20 cellular contexts compared by ENCODE assay signal in the genomic region with DNA sequence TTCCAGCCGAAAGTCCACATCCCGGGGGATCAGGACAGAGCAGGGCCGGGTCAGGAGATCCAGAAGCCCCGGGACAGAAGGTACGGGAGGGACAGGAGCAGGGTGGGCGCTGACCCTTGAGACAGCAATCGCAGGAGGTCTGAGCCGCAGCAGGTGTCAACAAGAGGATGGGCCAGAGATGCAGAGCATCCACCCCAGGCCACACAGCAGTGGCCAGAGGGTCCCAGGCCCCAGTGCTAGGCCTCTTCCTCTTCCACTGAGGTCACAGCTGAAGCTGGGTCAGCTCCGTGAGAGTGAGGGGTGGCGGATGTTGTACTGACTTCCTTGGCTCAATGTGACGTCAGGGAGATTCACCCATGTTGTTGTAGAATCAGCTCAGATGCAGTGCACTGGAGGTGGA. TPM values are rescaled to one million over a fixed set of nuclear protein-coding genes. Genes with fewer than 3 reads are reported as not detected.
DNase-seq lines count a peak whose midpoint lies in the region; ATAC-seq, FAIRE-seq and TF ChIP-seq lines count a peak whose summit lies in the region.
"Had no signal": no experiment of that assay in that cellular context is flagged by ENCODE, and none has a peak within 500 bp of the region (broad histone marks: within the 10 kb centered on the region; RNA-seq: fewer than 3 reads in every experiment).

No MANE protein-coding gene starts in this region.

- no peak for TF ChIP-seq EP300 in K562 (IDR thresholded peaks at IDR 0.05; ENCODE audit: low read length)

- 78% methylated on average over 9 of the region's 11 CpGs for WGBS in K562 (ENCODE audit: insufficient coverage, low coverage, missing lambda C conversion rate)

- DNase-seq in activated naive CD8-positive, alpha-beta T cell treated with anti-CD3 and anti-CD28 coated beads for 36 hours = no peak
- DNase-seq in activated naive CD8-positive, alpha-beta T cell treated with anti-CD3 and anti-CD28 coated beads, Interleukin-2, amount 50 U/mL, for 24 hours = no peak
- DNase-seq in H7 = peak; percentile 26
- DNase-seq in K562 (ENCODE audit: extremely low read depth in 1 of 4, low spot score in 3 of 4) = no peak
- DNase-seq in type B pancreatic cell (ENCODE audit: extremely low spot score, unreplicated experiment) = no peak
- DNase-seq in endothelial cell (ENCODE audit: low spot score) = no peak
- DNase-seq: activated CD4-positive, alpha-beta T cell treated with anti-CD3 and anti-CD28 coated beads, Interleukin-2, amount 50 U/mL, for 1 hour; activated effector memory CD4-positive, alpha-beta T cell treated with Interleukin-2 at 50 U/mL for 16 hours; cerebellar nuclear complex; DND-41; HCEC 1CT; Karpas-422; NCI-H146; stomach; T1000; WERI-Rb-1 had no signal

- H4K20me1 ChIP-seq in K562 (replicated peaks; ENCODE audit: control insufficient read depth, insufficient read depth, low read length) = no peaks in the 10 kb centered on the region
- H4K20me1 ChIP-seq: BLaER1 had no signal

- H3K79me2 ChIP-seq in K562 (ENCODE audit: control insufficient read depth, insufficient read depth, low read length) = no peaks in the 10 kb centered on the region; the same call in 2 of the 3 replicates

- no peaks in the 10 kb centered on the region for H3K9me3 ChIP-seq in K562 (replicated peaks; ENCODE audit: control insufficient read depth, insufficient read depth, low read depth, low read length)
- H3K9me3 ChIP-seq: BLaER1, stomach, tibial artery had no signal

- no peak overlapping the region for H3K4me3 Mint-ChIP-seq in activated naive CD8-positive, alpha-beta T cell treated with anti-CD3 and anti-CD28 coated beads for 36 hours
- H3K4me3 Mint-ChIP-seq in activated naive CD8-positive, alpha-beta T cell treated with anti-CD3 and anti-CD28 coated beads, Interleukin-2, amount 50 U/mL, for 24 hours = no peak overlapping the region
- H3K4me3 Mint-ChIP-seq in type B pancreatic cell (no peak overlapping the region), endothelial cell (ENCODE audit: unreplicated experiment) (no peak overlapping the region)
- H3K4me3 Mint-ChIP-seq: memory B cell had no signal

- H3K4me1 Mint-ChIP-seq in activated naive CD8-positive, alpha-beta T cell treated with anti-CD3 and anti-CD28 coated beads for 36 hours = peaks cover 26% of the 10 kb centered on the region
- H3K4me1 Mint-ChIP-seq in activated naive CD8-positive, alpha-beta T cell treated with anti-CD3 and anti-CD28 coated beads, Interleukin-2, amount 50 U/mL, for 24 hours = peaks cover 37% of the 10 kb centered on the region
- H3K4me1 Mint-ChIP-seq in type B pancreatic cell (ENCODE audit: unreplicated experiment) = no peaks in the 10 kb centered on the region
- peaks cover 11% of the 10 kb centered on the region for H3K4me1 Mint-ChIP-seq in endothelial cell (ENCODE audit: unreplicated experiment)

- intact Hi-C loops in K562 (cut with micrococcal nuclease) = no loop called here

- no peak for TF ChIP-seq POLR2A in K562 (conservative IDR thresholded peaks at IDR 0.05)

- H3K4me1 ChIP-seq in K562 (replicated peaks in 1 of 2; ENCODE audit: control insufficient read depth in 2 of 2, insufficient read depth in 2 of 2, low read length in 2 of 2) = peaks cover 38 to 67% of the 10 kb centered on the region in 2 experiments

- H3K36me3 Mint-ChIP-seq in activated naive CD8-positive, alpha-beta T cell treated with anti-CD3 and anti-CD28 coated beads for 36 hours = no peaks in the 10 kb centered on the region
- no peaks in the 10 kb centered on the region for H3K36me3 Mint-ChIP-seq in activated naive CD8-positive, alpha-beta T cell treated with anti-CD3 and anti-CD28 coated beads, Interleukin-2, amount 50 U/mL, for 24 hours (ENCODE audit: low read depth)
- H3K36me3 Mint-ChIP-seq in type B pancreatic cell (no peaks in the 10 kb centered on the region), endothelial cell (ENCODE audit: low read depth, unreplicated experiment) (peaks cover 3% of the 10 kb centered on the region)

- no peaks in the 10 kb centered on the region for H3K9me3 Mint-ChIP-seq in activated naive CD8-positive, alpha-beta T cell treated with anti-CD3 and anti-CD28 coated beads for 36 hours
- H3K9me3 Mint-ChIP-seq in activated naive CD8-positive, alpha-beta T cell treated with anti-CD3 and anti-CD28 coated beads, Interleukin-2, amount 50 U/mL, for 24 hours = no peaks in the 10 kb centered on the region
- H3K9me3 Mint-ChIP-seq in type B pancreatic cell = no peaks in the 10 kb centered on the region
- no peaks in the 10 kb centered on the region for H3K9me3 Mint-ChIP-seq in endothelial cell (ENCODE audit: unreplicated experiment)
- H3K9me3 Mint-ChIP-seq: memory B cell had no signal

- BruUV-seq in K562 (replicated peaks; lab: Mats Ljungman, UMichigan) = no TSS peak

- no peak for FAIRE-seq in K562 (lab: Jason Lieb, UNC)

- TF ChIP-seq RAD21 in K562 (CRISPR knock-in tag; conservative IDR thresholded peaks at IDR 0.05 in 1 of 2, IDR thresholded peaks at IDR 0.05 in 1 of 2) = no peak

- H3K9ac ChIP-seq in K562 (ENCODE audit: insufficient read depth in 1 of 2, low read depth in 2 of 2, low read length in 2 of 2) = 0 out of 4 replicates have a peak overlapping the region, but pooled peaks of 1 of the 2 experiments have one; percentile 3
- H3K9ac ChIP-seq: BLaER1 had no signal

- no peak overlapping the region for H3K4me2 ChIP-seq in K562 (ENCODE audit: insufficient read depth, low read length)
- H3K4me2 ChIP-seq: BLaER1 had no signal

- peak overlapping the region; percentile 15; the same call in 1 of the 3 replicates for H3K27ac ChIP-seq in K562 (ENCODE audit: extremely low read depth, low read depth, low read length)
- H3K27ac ChIP-seq: BLaER1, tibial artery, WERI-Rb-1 had no signal

- no peaks in the 10 kb centered on the region for H3K9me1 ChIP-seq in K562 (ENCODE audit: control insufficient read depth, insufficient read depth, low read length)

- no peak for TF ChIP-seq CTCF in K562 (IDR thresholded peaks at IDR 0.05 in 2 of 3, conservative IDR thresholded peaks at IDR 0.05 in 1 of 3; ENCODE audit: insufficient read depth in 2 of 3, low read depth in 1 of 3, low read length in 3 of 3)
- TF ChIP-seq CTCF in type B pancreatic cell (conservative IDR thresholded peaks at IDR 0.05) = no peak
- TF ChIP-seq CTCF in endothelial cell (IDR thresholded peaks at IDR 0.05; ENCODE audit: unreplicated experiment) = no peak

- H3K27ac Mint-ChIP-seq in activated naive CD8-positive, alpha-beta T cell treated with anti-CD3 and anti-CD28 coated beads for 36 hours = peak overlapping the region; percentile 38
- no peak overlapping the region for H3K27ac Mint-ChIP-seq in activated naive CD8-positive, alpha-beta T cell treated with anti-CD3 and anti-CD28 coated beads, Interleukin-2, amount 50 U/mL, for 24 hours
- H3K27ac Mint-ChIP-seq in type B pancreatic cell (peak overlapping the region; percentile 50), endothelial cell (ENCODE audit: unreplicated experiment) (no peak overlapping the region)
- H3K27ac Mint-ChIP-seq: memory B cell had no signal

- no peak for ATAC-seq in activated naive CD8-positive, alpha-beta T cell treated with anti-CD3 and anti-CD28 coated beads, Interleukin-2, amount 50 U/mL, for 24 hours
- ATAC-seq in K562 (no peak), GM18873 (IDR thresholded peaks at IDR 0.05; ENCODE audit: low FRiP score, unreplicated experiment) (no peak)

- in situ Hi-C loops in K562 (cut with MboI) = no loop called here

- H3K27me3 Mint-ChIP-seq in activated naive CD8-positive, alpha-beta T cell treated with anti-CD3 and anti-CD28 coated beads for 36 hours = no peaks in the 10 kb centered on the region
- no peaks in the 10 kb centered on the region for H3K27me3 Mint-ChIP-seq in activated naive CD8-positive, alpha-beta T cell treated with anti-CD3 and anti-CD28 coated beads, Interleukin-2, amount 50 U/mL, for 24 hours
- H3K27me3 Mint-ChIP-seq in type B pancreatic cell (no peaks in the 10 kb centered on the region), endothelial cell (ENCODE audit: unreplicated experiment) (peaks cover 4% of the 10 kb centered on the region)

- no peak overlapping the region for H2AFZ ChIP-seq in K562 (ENCODE audit: low read depth, low read length)

- H3K36me3 ChIP-seq in H7 (replicated peaks; ENCODE audit: control insufficient read depth, insufficient read depth, low read length) = peaks cover 2% of the 10 kb centered on the region
- H3K36me3 ChIP-seq in K562 (ENCODE audit: control insufficient read depth, insufficient read depth, low read length) = no peaks in the 10 kb centered on the region
- H3K36me3 ChIP-seq: BLaER1 had no signal

- POLR2A ChIA-PET in K562 (lab: Yijun Ruan, JAX) = interaction anchor here (0.7 kb wide), 1 partner anchor 562 kb away, joined by 3 read pairs; no protein-coding TSS in a partner anchor

- CTCF ChIA-PET in K562 (lab: Yijun Ruan, JAX; ENCODE audit: low intra/inter-chr PET ratio) = no interaction called here

- H3K4me3 ChIP-seq in H7 (ENCODE audit: insufficient read depth, low read depth, low read length) = no peak overlapping the region
- H3K4me3 ChIP-seq in K562 = no peak overlapping the region
- H3K4me3 ChIP-seq: BLaER1, stomach, tibial artery had no signal

- H3K27me3 ChIP-seq in H7 (ENCODE audit: control insufficient read depth, insufficient read depth, low read length) = no peaks in the 10 kb centered on the region
- H3K27me3 ChIP-seq in K562 (ENCODE audit: control insufficient read depth in 2 of 2, insufficient read depth in 2 of 2, low read length in 2 of 2) = no peaks in the 10 kb centered on the region
- H3K27me3 ChIP-seq: BLaER1, stomach, tibial artery had no signal

RNA-seq across cellular contexts. Expression of gene RNF213, which starts 8.7 kb away (rescaled TPM):
- total RNA-seq in activated naive CD8-positive, alpha-beta T cell treated with anti-CD3 and anti-CD28 coated beads for 36 hours = 100 to 1,000 TPM; 109 TPM
- total RNA-seq in H7 (2014; rRNA removed; shearing (Covaris generic)) = 29.4 and 48.8 TPM in 2 replicates
- total RNA-seq in K562 (2011; cell fraction: chromatin; rRNA removed; ENCODE audit: low replicate concordance) = 548 and 579 TPM in 2 replicates
- total RNA-seq in K562 (2011; cell fraction: nucleolus; rRNA removed) = 219 and 226 TPM in 2 replicates
- 260 and 263 TPM in 2 replicates for total RNA-seq in K562 (2011; cell fraction: nucleoplasm; rRNA removed)
- total RNA-seq in K562 (2014; rRNA removed) (13.2 and 17.1 TPM in 2 replicates), K562 (2014; rRNA removed; fragmentation: Illumina TruSeq; extraction: Trizol) (19.8 and 20.9 TPM in 2 replicates), K562 (2015; rRNA removed; fragmentation: Illumina TruSeq; extraction: Trizol) (17.8 and 17.9 TPM in 2 replicates), K562 (2021) (33.6 and 34.3 TPM in 2 replicates), type B pancreatic cell (ENCODE audit: low replicate concordance) (47.3 and 57.0 TPM in 2 replicates), endothelial cell (ENCODE audit: unreplicated experiment) (110 TPM)
- polyA plus RNA-seq in K562 (2011; rRNA removed) (26.7 and 36.2 TPM in 2 replicates), K562 (2014; fragmentation: Illumina TruSeq; extraction: Trizol) (24.2 and 26.9 TPM in 2 replicates), K562 (2014; fragmentation: Nextera tagmentation; extraction: Ambion mirVana) (1 to 10 TPM; 5.3 to 7.1 TPM), K562 (2014; rRNA removed) (15.9 and 20.1 TPM in 2 replicates)
- 14.1 and 15.8 TPM in 2 replicates for polyA plus RNA-seq in K562 (2011; cell fraction: cytosol; rRNA removed)
- 220 and 234 TPM in 2 replicates for polyA plus RNA-seq in K562 (2011; cell fraction: nucleus; rRNA removed)
- polyA plus RNA-seq in K562 (2012) = 27.2 and 54.8 TPM in 2 replicates
- 58.3 and 80.5 TPM in 2 replicates for polyA minus RNA-seq in K562 (2011; rRNA and poly(A)+ RNA removed)
- polyA minus RNA-seq in K562 (2011; cell fraction: cytosol; rRNA and poly(A)+ RNA removed) = 48.1 and 56.1 TPM in 2 replicates
- polyA minus RNA-seq in K562 (2011; cell fraction: nucleus; rRNA and poly(A)+ RNA removed) = 71.6 and 112 TPM in 2 replicates

RNA-seq across cellular contexts. Expression of gene SLC26A11, which starts 31.7 kb away (rescaled TPM):
- total RNA-seq in activated naive CD8-positive, alpha-beta T cell treated with anti-CD3 and anti-CD28 coated beads for 36 hours = 1 to 10 TPM; 1.7 to 2.3 TPM
- total RNA-seq in H7 (2014; rRNA removed; shearing (Covaris generic)) = 19.4 and 20.6 TPM in 2 replicates
- 8.5 and 21.1 TPM in 2 replicates for total RNA-seq in K562 (2011; cell fraction: chromatin; rRNA removed; ENCODE audit: low replicate concordance)
- total RNA-seq in K562 (2011; cell fraction: nucleolus; rRNA removed) = 13.3 and 15.8 TPM in 2 replicates
- total RNA-seq in K562 (2011; cell fraction: nucleoplasm; rRNA removed) = 6.9 and 13.1 TPM in 2 replicates
- 1.5 and 3.4 TPM in 2 replicates for total RNA-seq in K562 (2014; rRNA removed)
- 0.38 and 0.91 TPM in 2 replicates for total RNA-seq in K562 (2014; rRNA removed; fragmentation: Illumina TruSeq; extraction: Trizol)
- 1.0 and 1.4 TPM in 2 replicates for total RNA-seq in K562 (2015; rRNA removed; fragmentation: Illumina TruSeq; extraction: Trizol)
- 3.1 and 4.0 TPM in 2 replicates for total RNA-seq in K562 (2021)
- polyA plus RNA-seq in K562 (2011; rRNA removed) = 0.52 and 0.53 TPM in 2 replicates
- polyA plus RNA-seq in K562 (2011; cell fraction: cytosol; rRNA removed) = 0.43 and 1.2 TPM in 2 replicates
- 4.1 and 8.1 TPM in 2 replicates for polyA plus RNA-seq in K562 (2011; cell fraction: nucleus; rRNA removed)
- 2.7 and 5.4 TPM in 2 replicates for polyA plus RNA-seq in K562 (2012)
- 1.4 and 1.9 TPM in 2 replicates for polyA plus RNA-seq in K562 (2014; fragmentation: Illumina TruSeq; extraction: Trizol)
- under 1 TPM in 1 of 2 experiments, not detected in 1; 0.06 TPM for polyA plus RNA-seq in K562 (2014; fragmentation: Nextera tagmentation; extraction: Ambion mirVana)
- polyA plus RNA-seq in K562 (2014; rRNA removed) = 2.8 and 4.2 TPM in 2 replicates
- 0.46 TPM in 1 of 2 replicates, not detected in the other for polyA minus RNA-seq in K562 (2011; rRNA and poly(A)+ RNA removed)
- polyA minus RNA-seq in K562 (2011; cell fraction: cytosol; rRNA and poly(A)+ RNA removed) = 0.57 and 1.9 TPM in 2 replicates
- 1.2 and 2.0 TPM in 2 replicates for polyA minus RNA-seq in K562 (2011; cell fraction: nucleus; rRNA and poly(A)+ RNA removed)
- 23.6 and 26.4 TPM in 2 replicates for total RNA-seq in type B pancreatic cell (ENCODE audit: low replicate concordance)
- total RNA-seq in endothelial cell (ENCODE audit: unreplicated experiment) = 50.1 TPM

RNA-seq across cellular contexts. Expression of gene SGSH, which starts 31.8 kb away (rescaled TPM):
- total RNA-seq in activated naive CD8-positive, alpha-beta T cell treated with anti-CD3 and anti-CD28 coated beads for 36 hours = 1 to 10 TPM; 7.0 to 8.2 TPM
- 10.2 and 12.5 TPM in 2 replicates for total RNA-seq in H7 (2014; rRNA removed; shearing (Covaris generic))
- 47.4 and 72.7 TPM in 2 replicates for total RNA-seq in K562 (2011; cell fraction: chromatin; rRNA removed; ENCODE audit: low replicate concordance)
- total RNA-seq in K562 (2011; cell fraction: nucleolus; rRNA removed) = 43.5 and 52.4 TPM in 2 replicates
- 40.5 and 41.1 TPM in 2 replicates for total RNA-seq in K562 (2011; cell fraction: nucleoplasm; rRNA removed)
- total RNA-seq in K562 (2014; rRNA removed) = 5.1 and 7.3 TPM in 2 replicates
- total RNA-seq in K562 (2014; rRNA removed; fragmentation: Illumina TruSeq; extraction: Trizol) = 2.5 and 2.6 TPM in 2 replicates
- 4.6 and 4.9 TPM in 2 replicates for total RNA-seq in K562 (2015; rRNA removed; fragmentation: Illumina TruSeq; extraction: Trizol)
- total RNA-seq in K562 (2021) = 11.8 and 15.7 TPM in 2 replicates
- 2.5 and 4.8 TPM in 2 replicates for polyA plus RNA-seq in K562 (2011; rRNA removed)
- polyA plus RNA-seq in K562 (2011; cell fraction: cytosol; rRNA removed) = 3.7 and 4.2 TPM in 2 replicates
- 19.2 and 29.1 TPM in 2 replicates for polyA plus RNA-seq in K562 (2011; cell fraction: nucleus; rRNA removed)
- polyA plus RNA-seq in K562 (2012) = 13.7 and 21.2 TPM in 2 replicates
- 6.3 and 11.2 TPM in 2 replicates for polyA plus RNA-seq in K562 (2014; fragmentation: Illumina TruSeq; extraction: Trizol)
- polyA plus RNA-seq in K562 (2014; fragmentation: Nextera tagmentation; extraction: Ambion mirVana) = under 1 TPM; 0.25 to 0.31 TPM
- 8.2 and 9.8 TPM in 2 replicates for polyA plus RNA-seq in K562 (2014; rRNA removed)
- 2.6 TPM in 2 replicates for polyA minus RNA-seq in K562 (2011; rRNA and poly(A)+ RNA removed)
- 4.5 and 6.9 TPM in 2 replicates for polyA minus RNA-seq in K562 (2011; cell fraction: cytosol; rRNA and poly(A)+ RNA removed)
- 3.4 and 6.3 TPM in 2 replicates for polyA minus RNA-seq in K562 (2011; cell fraction: nucleus; rRNA and poly(A)+ RNA removed)
- 40.5 and 45.4 TPM in 2 replicates for total RNA-seq in type B pancreatic cell (ENCODE audit: low replicate concordance)
- 76.0 TPM for total RNA-seq in endothelial cell (ENCODE audit: unreplicated experiment)

Comparison
In these comparisons a context has a peak if more than half of its experiments do, and no peak if none do; other contexts are left out.
1. H3K27ac Mint-ChIP-seq: peak in activated naive CD8-positive, alpha-beta T cell treated with anti-CD3 and anti-CD28 coated beads for 36 hours (single experiment) and type B pancreatic cell (single experiment); none in activated naive CD8-positive, alpha-beta T cell treated with anti-CD3 and anti-CD28 coated beads, Interleukin-2, amount 50 U/mL, for 24 hours (single experiment) and endothelial cell (single experiment).